13 cellular contexts compared by ENCODE assay signal in genomic region chr11:47236482-47236881, GRCh38. TPM values are rescaled to one million over a fixed set of nuclear protein-coding genes. Genes with fewer than 3 reads are reported as not detected.
DNase-seq lines count a peak whose midpoint lies in the region; ATAC-seq lines count a peak whose summit lies in the region.
"Had no signal": no experiment of that assay in that cellular context is flagged by ENCODE, and none has a peak within 500 bp of the region (broad histone marks: within the 10 kb centered on the region; RNA-seq: fewer than 3 reads in every experiment).

No MANE protein-coding gene starts in this region.

- H3K36me3 Mint-ChIP-seq in T-helper 1 cell treated with Interleukin-12 subunit alpha and Interleukin-12 subunit beta and Interleukin-4 antibody, amounts not matched to agents 30 μg/mL and 1 μg/mL, for 36 hours (ENCODE audit: low read depth) = peaks cover 44% of the 10 kb centered on the region
- H3K36me3 Mint-ChIP-seq in naive thymus-derived CD4-positive, alpha-beta T cell = peaks cover 6 to 37% (median 19%) of the 10 kb centered on the region in 5 donors

- DNase-seq in T-helper 1 cell (no peak), NCI-H2196 (lab: John Stamatoyannopoulos, UW; ENCODE audit: unreplicated experiment) (peak; percentile 35), adipocyte (ENCODE audit: low read depth) (peak; percentile 16), ACHN (no peak)
- no peak for DNase-seq in naive thymus-derived CD4-positive, alpha-beta T cell
- DNase-seq: esophagus squamous epithelium; left ventricle myocardium superior; MG63; stimulated activated CD4-positive, alpha-beta T cell treated with anti-CD3 and anti-CD28 coated beads, Interleukin-4, amount 100 ng/mL, for 1 hour had no signal

- H3K4me1 Mint-ChIP-seq in T-helper 1 cell treated with Interleukin-12 subunit alpha and Interleukin-12 subunit beta and Interleukin-4 antibody, amounts not matched to agents 30 μg/mL and 1 μg/mL, for 36 hours (ENCODE audit: low read depth) = peaks cover 29% of the 10 kb centered on the region
- peaks cover 11 to 34% (median 30%) of the 10 kb centered on the region in 7 donors for H3K4me1 Mint-ChIP-seq in naive thymus-derived CD4-positive, alpha-beta T cell

- no peaks in the 10 kb centered on the region for H3K9me3 ChIP-seq in adipocyte (ENCODE audit: control insufficient read depth, low read length)
- H3K9me3 ChIP-seq in naive thymus-derived CD4-positive, alpha-beta T cell (ENCODE audit: control insufficient read depth in 2 of 3, low read length in 3 of 3) = no peaks in the 10 kb centered on the region
- H3K9me3 ChIP-seq: esophagus squamous epithelium, MG63 had no signal

- H3K9me3 Mint-ChIP-seq in T-helper 1 cell treated with Interleukin-12 subunit alpha and Interleukin-12 subunit beta and Interleukin-4 antibody, amounts not matched to agents 30 μg/mL and 1 μg/mL, for 36 hours = no peaks in the 10 kb centered on the region
- no peaks in the 10 kb centered on the region for H3K9me3 Mint-ChIP-seq in naive thymus-derived CD4-positive, alpha-beta T cell

- intact Hi-C loops in naive thymus-derived CD4-positive, alpha-beta T cell (cut with micrococcal nuclease) = loop anchor here in 1 of 2 donors (1.0 kb wide), 1 partner anchor 46 kb away; no protein-coding TSS in a partner anchor

- peaks cover 27% of the 10 kb centered on the region for H3K36me3 ChIP-seq in adipocyte (ENCODE audit: control insufficient read depth, insufficient read depth, low read length, severe bottlenecking)
- H3K36me3 ChIP-seq in naive thymus-derived CD4-positive, alpha-beta T cell (ENCODE audit: control insufficient read depth in 2 of 3, insufficient read depth in 3 of 3, low read length in 3 of 3) = peaks cover 4 to 33% (median 4%) of the 10 kb centered on the region in 3 experiments

- H3K27ac ChIP-seq in naive thymus-derived CD4-positive, alpha-beta T cell (ENCODE audit: low read depth, low read length) = peak overlapping the region; percentile 9
- H3K27ac ChIP-seq: esophagus squamous epithelium, parathyroid adenoma had no signal

- no peak overlapping the region for H3K4me3 ChIP-seq in adipocyte (ENCODE audit: low read length)
- no peak overlapping the region for H3K4me3 ChIP-seq in naive thymus-derived CD4-positive, alpha-beta T cell (ENCODE audit: low read length)
- H3K4me3 ChIP-seq: esophagus squamous epithelium, MG63 had no signal

- H3K4me1 ChIP-seq in adipocyte (ENCODE audit: control insufficient read depth, insufficient read depth, low read length) = peaks cover 25% of the 10 kb centered on the region
- peaks cover 5 to 13% of the 10 kb centered on the region in 2 donors for H3K4me1 ChIP-seq in naive thymus-derived CD4-positive, alpha-beta T cell (ENCODE audit: control insufficient read depth in 2 of 2, insufficient read depth in 2 of 2, low read length in 2 of 2)
- H3K4me1 ChIP-seq: parathyroid adenoma had no signal

- in situ Hi-C loops in ACHN (cut with HindIII; ENCODE audit: low pct_ligation_motif_present, low pct_unique_long_range_greater_than_20kb, low sequenced_read_pairs) = no loop called here

- H3K9ac ChIP-seq in adipocyte (ENCODE audit: low read length) = no peak overlapping the region
- H3K9ac ChIP-seq: parathyroid adenoma had no signal

- H3K27me3 Mint-ChIP-seq in T-helper 1 cell treated with Interleukin-12 subunit alpha and Interleukin-12 subunit beta and Interleukin-4 antibody, amounts not matched to agents 30 μg/mL and 1 μg/mL, for 36 hours (ENCODE audit: low read depth) = no peaks in the 10 kb centered on the region
- H3K27me3 Mint-ChIP-seq in naive thymus-derived CD4-positive, alpha-beta T cell = no peaks in the 10 kb centered on the region

- POLR2A ChIA-PET in naive thymus-derived CD4-positive, alpha-beta T cell (lab: Charles Lee) = interaction anchor here (0.6 to 4.8 kb wide), 6 partner anchors 11 to 155 kb away, joined by 3 to 59 read pairs (median 4); partner anchors contain the start of gene DDB2

- no peak for ATAC-seq in naive thymus-derived CD4-positive, alpha-beta T cell
- no peak for ATAC-seq in GM21390 (IDR thresholded peaks at IDR 0.05; ENCODE audit: unreplicated experiment)
- ATAC-seq in GM18868 (IDR thresholded peaks at IDR 0.05; ENCODE audit: unreplicated experiment) = no peak
- ATAC-seq: left ventricle myocardium superior had no signal

- no peaks in the 10 kb centered on the region for H3K27me3 ChIP-seq in adipocyte (replicated peaks; ENCODE audit: control insufficient read depth, insufficient read depth, low read length)
- H3K27me3 ChIP-seq in naive thymus-derived CD4-positive, alpha-beta T cell (ENCODE audit: control insufficient read depth in 2 of 2, insufficient read depth in 2 of 2, low read length in 2 of 2) = no peaks in the 10 kb centered on the region
- H3K27me3 ChIP-seq: esophagus squamous epithelium, MG63 had no signal

- CTCF ChIA-PET in naive thymus-derived CD4-positive, alpha-beta T cell (lab: Charles Lee) = interaction anchor here (0.6 to 3.4 kb wide), 3 partner anchors 12 to 35 kb away, joined by 4 to 15 read pairs (median 6); partner anchors contain the start of gene ACP2

- peak overlapping the region; percentile 73 for H3K27ac Mint-ChIP-seq in T-helper 1 cell treated with Interleukin-12 subunit alpha and Interleukin-12 subunit beta and Interleukin-4 antibody, amounts not matched to agents 30 μg/mL and 1 μg/mL, for 36 hours
- peak overlapping the region; percentile 19 to 87 (median 67) for H3K27ac Mint-ChIP-seq in naive thymus-derived CD4-positive, alpha-beta T cell

- no peak overlapping the region for H3K4me3 Mint-ChIP-seq in T-helper 1 cell treated with Interleukin-12 subunit alpha and Interleukin-12 subunit beta and Interleukin-4 antibody, amounts not matched to agents 30 μg/mL and 1 μg/mL, for 36 hours
- H3K4me3 Mint-ChIP-seq in naive thymus-derived CD4-positive, alpha-beta T cell = peak overlapping the region in 1 of 10 donors; percentile 35

RNA-seq across cellular contexts. Expression of gene ACP2, which starts 12.1 kb away (rescaled TPM):
- 10 to 100 TPM; 17.6 to 38.1 (median 24.3) TPM for total RNA-seq in naive thymus-derived CD4-positive, alpha-beta T cell
- polyA plus RNA-seq in naive thymus-derived CD4-positive, alpha-beta T cell = 10 to 100 TPM in 1 of 2 donors, 1 to 10 TPM in 1; 7.1 to 17.7 TPM

RNA-seq across cellular contexts. Expression of gene NR1H3, which starts 21.3 kb away (rescaled TPM):
- total RNA-seq in naive thymus-derived CD4-positive, alpha-beta T cell = 10 to 100 TPM in 3 of 5 experiments, 1 to 10 TPM in 2; 3.7 to 19.4 (median 10.6) TPM
- polyA plus RNA-seq in naive thymus-derived CD4-positive, alpha-beta T cell = 1 to 10 TPM; 5.2 to 8.3 TPM

RNA-seq across cellular contexts. Expression of gene DDB2, which starts 21.7 kb away (rescaled TPM):
- total RNA-seq in naive thymus-derived CD4-positive, alpha-beta T cell = 100 to 1,000 TPM in 2 of 5 experiments, 10 to 100 TPM in 3; 65.4 to 135 (median 93.4) TPM
- 10 to 100 TPM; 32.9 to 35.4 TPM for polyA plus RNA-seq in naive thymus-derived CD4-positive, alpha-beta T cell

RNA-seq across cellular contexts. Expression of gene MADD, which starts 33.5 kb away (rescaled TPM):
- 100 to 1,000 TPM in 4 of 5 experiments, 10 to 100 TPM in 1; 99.9 to 150 (median 128) TPM for total RNA-seq in naive thymus-derived CD4-positive, alpha-beta T cell
- 10 to 100 TPM; 18.7 to 37.3 TPM for polyA plus RNA-seq in naive thymus-derived CD4-positive, alpha-beta T cell

RNA-seq across cellular contexts. Expression of gene PACSIN3, which starts 50.2 kb away (rescaled TPM):
- total RNA-seq in naive thymus-derived CD4-positive, alpha-beta T cell = 1 to 10 TPM in 1 of 5 experiments, under 1 TPM in 1, not detected in 3; 0.34 to 4.3 TPM
- under 1 TPM in 1 of 2 donors, not detected in 1; 0.82 TPM for polyA plus RNA-seq in naive thymus-derived CD4-positive, alpha-beta T cell

Comparison
In these comparisons a context has a peak if more than half of its experiments do, and no peak if none do; other contexts are left out.
1. DNase-seq: peak in NCI-H2196 (single experiment) and adipocyte (single experiment); none in T-helper 1 cell (0 of 5), naive thymus-derived CD4-positive, alpha-beta T cell (0 of 9) and ACHN (single experiment).